Comparison of ENCODE assay signal across 8 cellular contexts in the genomic region with DNA sequence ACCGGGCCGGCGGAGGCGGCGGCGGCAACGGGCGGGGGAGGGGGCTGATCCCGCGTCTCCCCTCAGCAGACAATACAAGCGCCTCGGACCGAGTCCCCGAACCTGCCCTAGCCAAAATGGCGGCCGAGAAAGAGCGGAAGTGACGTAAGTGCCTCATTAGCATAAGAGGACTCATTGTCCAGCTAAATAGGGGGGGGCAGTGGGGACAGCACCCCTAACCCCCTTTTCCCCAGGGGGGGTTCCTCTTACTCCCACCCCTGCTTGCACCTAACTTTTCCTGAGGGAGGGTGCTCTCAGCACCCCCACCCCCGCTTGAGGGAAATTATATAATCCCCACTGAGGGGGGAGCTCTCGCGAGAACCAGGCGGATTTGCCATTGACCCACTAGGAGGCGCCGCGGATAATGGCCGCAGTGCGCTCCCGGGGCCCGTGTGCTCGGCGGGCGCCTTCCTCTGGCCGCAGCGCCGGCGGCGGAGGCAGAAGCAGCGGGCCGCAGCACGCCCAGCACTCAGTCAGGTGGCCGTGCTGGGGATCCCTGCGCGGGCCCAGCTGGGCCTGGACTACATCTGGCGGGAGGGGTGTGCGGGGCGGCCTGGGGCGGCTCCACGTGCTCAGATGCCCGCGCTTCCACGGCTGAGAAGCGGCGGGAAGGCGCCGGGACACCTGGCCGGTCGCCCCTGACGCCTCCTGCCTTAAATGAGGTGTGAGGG. TPM values are rescaled to one million over a fixed set of nuclear protein-coding genes. Genes with fewer than 3 reads are reported as not detected.
A peak's percentile ranks its signal among the peaks of the same experiment; 100 is the strongest.
DNase-seq lines count a peak whose midpoint lies in the region; ATAC-seq and TF ChIP-seq lines count a peak whose summit lies in the region.

A gene (minus strand): TSS at position 132 of the 710 bp plus-strand sequence. CDS start 27,441 bp downstream, outside the sequence.

- TF ChIP-seq CTCF in GM12872 (IDR thresholded peaks at IDR 0.05; ENCODE audit: insufficient read depth, low read depth, low read length) (peak; percentile 66), glutamatergic neuron (IDR thresholded peaks at IDR 0.05; ENCODE audit: partially characterized antibody, unreplicated experiment) (peak; percentile 80), osteoblast (IDR thresholded peaks at IDR 0.05; ENCODE audit: extremely low read depth, low read depth, low read length) (peak; percentile 62), testis (IDR thresholded peaks at IDR 0.05) (peak; percentile 65 to 88 (median 80))

- H4K20me1 ChIP-seq in osteoblast (ENCODE audit: insufficient read depth, low read length) = peaks cover 30% of the 10 kb centered on the region

- no peaks in the 10 kb centered on the region for H3K9me3 ChIP-seq in osteoblast (ENCODE audit: low read depth, low read length)
- H3K9me3 ChIP-seq in testis = no peaks in the 10 kb centered on the region

- DNase-seq in NCI-H1105 treated with DMSO at 0.1 percent for 48 hours (lab: John Stamatoyannopoulos, UW) = peak; percentile 97
- DNase-seq in SKM-1 treated with dmso at 0.1 percent for 144 hours (lab: John Stamatoyannopoulos, UW; ENCODE audit: unreplicated experiment) = peak; percentile 50
- DNase-seq in glutamatergic neuron = peak; percentile 93
- DNase-seq in osteoblast (ENCODE audit: insufficient read length, low spot score, missing footprints) = peak; percentile 95
- DNase-seq in testis = peak; percentile 93

- peaks cover 49% of the 10 kb centered on the region for H3K79me2 ChIP-seq in osteoblast (ENCODE audit: insufficient read depth, low read length)

- H2AFZ ChIP-seq in osteoblast (ENCODE audit: low read length) = peak within 1 kb of the TSS; percentile 58

- peak; percentile 67 for ATAC-seq in HG02642 (IDR thresholded peaks at IDR 0.05; ENCODE audit: poor library complexity, unreplicated experiment)

- H3K4me3 ChIP-seq in osteoblast (ENCODE audit: insufficient read depth, low read length) = peak within 1 kb of the TSS; percentile 76
- peak within 1 kb of the TSS; percentile 83 to 86 for H3K4me3 ChIP-seq in testis

- H3K36me3 Mint-ChIP-seq in activated naive CD8-positive, alpha-beta T cell = peaks cover 12% of the 10 kb centered on the region
- no peaks in the 10 kb centered on the region for H3K36me3 Mint-ChIP-seq in glutamatergic neuron (ENCODE audit: unreplicated experiment)

- 1 to 2% methylated on average over 25 to 41 of the region's 58 CpGs for WGBS in testis, 2 donors

- H3K27me3 ChIP-seq in osteoblast (ENCODE audit: insufficient read depth, low read length) (no peaks in the 10 kb centered on the region), testis (no peaks in the 10 kb centered on the region)

- no peaks in the 10 kb centered on the region for H3K9me3 Mint-ChIP-seq in activated naive CD8-positive, alpha-beta T cell (ENCODE audit: low read depth)
- H3K9me3 Mint-ChIP-seq in glutamatergic neuron (ENCODE audit: unreplicated experiment) = peaks cover 12% of the 10 kb centered on the region

- H3K4me1 ChIP-seq in osteoblast (ENCODE audit: insufficient read depth, low read length) (peaks cover 20% of the 10 kb centered on the region), testis (peaks cover 12% of the 10 kb centered on the region)

- H3K36me3 ChIP-seq in osteoblast (ENCODE audit: insufficient read depth, low read length) (peaks cover 51% of the 10 kb centered on the region), testis (ENCODE audit: low read depth, missing control alignments) (no peaks in the 10 kb centered on the region)

- no peak for TF ChIP-seq POLR2A in testis (IDR thresholded peaks at IDR 0.05)

- peak within 1 kb of the TSS; percentile 95 for H3K27ac ChIP-seq in osteoblast (ENCODE audit: low read depth, low read length)
- peak within 1 kb of the TSS; percentile 97 to 99 for H3K27ac ChIP-seq in testis

- peaks cover 44% of the 10 kb centered on the region for H3K4me1 Mint-ChIP-seq in activated naive CD8-positive, alpha-beta T cell (ENCODE audit: low read depth)
- peaks cover 22% of the 10 kb centered on the region for H3K4me1 Mint-ChIP-seq in glutamatergic neuron (ENCODE audit: low read depth, unreplicated experiment)

- H3K27me3 Mint-ChIP-seq in activated naive CD8-positive, alpha-beta T cell = no peaks in the 10 kb centered on the region
- H3K27me3 Mint-ChIP-seq in glutamatergic neuron (ENCODE audit: unreplicated experiment) = peaks cover 9% of the 10 kb centered on the region

- intact Hi-C loops in testis (cut with DNase I; ENCODE audit: low total_unique reads) = no loop called here

- peak within 1 kb of the TSS; percentile 87 for H3K4me2 ChIP-seq in osteoblast (ENCODE audit: insufficient read depth, low read length)

- peak within 1 kb of the TSS; percentile 88 for H3K4me3 Mint-ChIP-seq in activated naive CD8-positive, alpha-beta T cell
- H3K4me3 Mint-ChIP-seq in glutamatergic neuron (ENCODE audit: unreplicated experiment) = peak within 1 kb of the TSS; percentile 80

- H3K27ac Mint-ChIP-seq in activated naive CD8-positive, alpha-beta T cell = peak within 1 kb of the TSS; percentile 97
- peak within 1 kb of the TSS; percentile 96 for H3K27ac Mint-ChIP-seq in glutamatergic neuron (ENCODE audit: unreplicated experiment)

RNA-seq across cellular contexts. Expression of the gene that starts here (rescaled TPM):
- total RNA-seq in glutamatergic neuron (ENCODE audit: unreplicated experiment) = 139 TPM
- 23.5 and 26.2 TPM in 2 replicates for total RNA-seq in osteoblast
- total RNA-seq in testis = 100 to 1,000 TPM; 101 to 110 TPM
- polyA plus RNA-seq in testis (ENCODE audit: insufficient read depth, low read depth, low replicate concordance) = 83.5 TPM

Comparison
In these comparisons a context has a peak if more than half of its experiments do, and no peak if none do; other contexts are left out.
1. Peak in every context shown above with its lines: DNase-seq, ATAC-seq, H3K4me3 ChIP-seq and H3K27ac ChIP-seq.